2 cellular contexts compared by ENCODE assay signal in the genomic region with DNA sequence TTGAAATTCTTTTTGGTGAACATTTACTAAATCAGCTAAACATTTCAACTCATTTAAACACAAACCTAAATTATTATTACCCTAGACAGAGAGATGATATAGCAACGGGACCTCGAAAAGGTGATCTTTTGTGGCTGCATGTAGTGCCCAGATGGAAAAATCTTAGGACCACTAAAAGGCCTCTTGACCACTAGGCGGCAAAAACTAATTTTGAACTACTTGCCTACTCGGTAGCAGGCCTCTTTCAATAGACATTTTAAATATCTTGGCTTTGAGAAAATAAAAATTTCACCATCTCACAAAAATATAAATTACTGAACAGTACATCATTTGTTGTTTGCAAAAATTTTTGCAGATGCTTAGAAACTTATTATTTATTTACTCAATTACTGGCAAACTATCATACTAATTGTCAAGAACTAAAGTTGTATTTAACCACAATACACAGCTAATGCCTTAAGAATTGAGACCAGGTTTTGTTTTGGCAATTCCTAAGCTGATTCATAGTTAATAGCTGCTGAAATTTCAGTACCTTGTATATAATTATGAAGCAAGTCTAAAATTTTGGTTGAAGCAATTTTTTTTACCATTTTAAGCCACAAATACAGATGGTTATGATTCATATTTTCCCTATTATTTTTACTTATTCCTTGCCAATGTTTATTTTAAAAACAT.
TF ChIP-seq lines count a peak whose summit lies in the region.

No MANE protein-coding gene starts in this region.

TF ChIP-seq in HCT116, 20 proteins besides CTCF, POLR2A, EP300 and RAD21:
- TF ChIP-seq, protein P1, sequence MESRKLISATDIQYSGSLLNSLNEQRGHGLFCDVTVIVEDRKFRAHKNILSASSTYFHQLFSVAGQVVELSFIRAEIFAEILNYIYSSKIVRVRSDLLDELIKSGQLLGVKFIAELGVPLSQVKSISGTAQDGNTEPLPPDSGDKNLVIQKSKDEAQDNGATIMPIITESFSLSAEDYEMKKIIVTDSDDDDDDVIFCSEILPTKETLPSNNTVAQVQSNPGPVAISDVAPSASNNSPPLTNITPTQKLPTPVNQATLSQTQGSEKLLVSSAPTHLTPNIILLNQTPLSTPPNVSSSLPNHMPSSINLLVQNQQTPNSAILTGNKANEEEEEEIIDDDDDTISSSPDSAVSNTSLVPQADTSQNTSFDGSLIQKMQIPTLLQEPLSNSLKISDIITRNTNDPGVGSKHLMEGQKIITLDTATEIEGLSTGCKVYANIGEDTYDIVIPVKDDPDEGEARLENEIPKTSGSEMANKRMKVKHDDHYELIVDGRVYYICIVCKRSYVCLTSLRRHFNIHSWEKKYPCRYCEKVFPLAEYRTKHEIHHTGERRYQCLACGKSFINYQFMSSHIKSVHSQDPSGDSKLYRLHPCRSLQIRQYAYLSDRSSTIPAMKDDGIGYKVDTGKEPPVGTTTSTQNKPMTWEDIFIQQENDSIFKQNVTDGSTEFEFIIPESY (IDR thresholded peaks at IDR 0.05; ENCODE audit: extremely low read depth, insufficient replicate concordance, low read length) = no peak
- TF ChIP-seq JUND (IDR thresholded peaks at IDR 0.05) = no peak
- TF ChIP-seq CEBPB (IDR thresholded peaks at IDR 0.05; ENCODE audit: low read depth) = no peak
- no peak for TF ChIP-seq YY1 (IDR thresholded peaks at IDR 0.05; ENCODE audit: extremely low read depth, insufficient replicate concordance, low read depth, low read length)
- TF ChIP-seq, protein P2, sequence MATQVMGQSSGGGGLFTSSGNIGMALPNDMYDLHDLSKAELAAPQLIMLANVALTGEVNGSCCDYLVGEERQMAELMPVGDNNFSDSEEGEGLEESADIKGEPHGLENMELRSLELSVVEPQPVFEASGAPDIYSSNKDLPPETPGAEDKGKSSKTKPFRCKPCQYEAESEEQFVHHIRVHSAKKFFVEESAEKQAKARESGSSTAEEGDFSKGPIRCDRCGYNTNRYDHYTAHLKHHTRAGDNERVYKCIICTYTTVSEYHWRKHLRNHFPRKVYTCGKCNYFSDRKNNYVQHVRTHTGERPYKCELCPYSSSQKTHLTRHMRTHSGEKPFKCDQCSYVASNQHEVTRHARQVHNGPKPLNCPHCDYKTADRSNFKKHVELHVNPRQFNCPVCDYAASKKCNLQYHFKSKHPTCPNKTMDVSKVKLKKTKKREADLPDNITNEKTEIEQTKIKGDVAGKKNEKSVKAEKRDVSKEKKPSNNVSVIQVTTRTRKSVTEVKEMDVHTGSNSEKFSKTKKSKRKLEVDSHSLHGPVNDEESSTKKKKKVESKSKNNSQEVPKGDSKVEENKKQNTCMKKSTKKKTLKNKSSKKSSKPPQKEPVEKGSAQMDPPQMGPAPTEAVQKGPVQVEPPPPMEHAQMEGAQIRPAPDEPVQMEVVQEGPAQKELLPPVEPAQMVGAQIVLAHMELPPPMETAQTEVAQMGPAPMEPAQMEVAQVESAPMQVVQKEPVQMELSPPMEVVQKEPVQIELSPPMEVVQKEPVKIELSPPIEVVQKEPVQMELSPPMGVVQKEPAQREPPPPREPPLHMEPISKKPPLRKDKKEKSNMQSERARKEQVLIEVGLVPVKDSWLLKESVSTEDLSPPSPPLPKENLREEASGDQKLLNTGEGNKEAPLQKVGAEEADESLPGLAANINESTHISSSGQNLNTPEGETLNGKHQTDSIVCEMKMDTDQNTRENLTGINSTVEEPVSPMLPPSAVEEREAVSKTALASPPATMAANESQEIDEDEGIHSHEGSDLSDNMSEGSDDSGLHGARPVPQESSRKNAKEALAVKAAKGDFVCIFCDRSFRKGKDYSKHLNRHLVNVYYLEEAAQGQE (IDR thresholded peaks at IDR 0.05; ENCODE audit: low read depth) = no peak
- no peak for TF ChIP-seq SP1 (IDR thresholded peaks at IDR 0.05; ENCODE audit: low read depth)
- TF ChIP-seq, protein P3, sequence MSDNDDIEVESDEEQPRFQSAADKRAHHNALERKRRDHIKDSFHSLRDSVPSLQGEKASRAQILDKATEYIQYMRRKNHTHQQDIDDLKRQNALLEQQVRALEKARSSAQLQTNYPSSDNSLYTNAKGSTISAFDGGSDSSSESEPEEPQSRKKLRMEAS (IDR thresholded peaks at IDR 0.05) = no peak
- no peak for TF ChIP-seq ZFX (IDR thresholded peaks at IDR 0.05)

TF ChIP-seq in GM12878, 131 proteins besides CTCF, POLR2A, EP300 and RAD21:
- TF ChIP-seq GABPA (IDR thresholded peaks at IDR 0.05; ENCODE audit: low read depth) = no peak
- TF ChIP-seq KDM1A (IDR thresholded peaks at IDR 0.05; ENCODE audit: borderline replicate concordance) = no peak
- no peak for TF ChIP-seq FOXK2 (IDR thresholded peaks at IDR 0.05)
- no peak for TF ChIP-seq IRF4 (IDR thresholded peaks at IDR 0.05; ENCODE audit: low read depth, low read length)
- TF ChIP-seq, protein P4, sequence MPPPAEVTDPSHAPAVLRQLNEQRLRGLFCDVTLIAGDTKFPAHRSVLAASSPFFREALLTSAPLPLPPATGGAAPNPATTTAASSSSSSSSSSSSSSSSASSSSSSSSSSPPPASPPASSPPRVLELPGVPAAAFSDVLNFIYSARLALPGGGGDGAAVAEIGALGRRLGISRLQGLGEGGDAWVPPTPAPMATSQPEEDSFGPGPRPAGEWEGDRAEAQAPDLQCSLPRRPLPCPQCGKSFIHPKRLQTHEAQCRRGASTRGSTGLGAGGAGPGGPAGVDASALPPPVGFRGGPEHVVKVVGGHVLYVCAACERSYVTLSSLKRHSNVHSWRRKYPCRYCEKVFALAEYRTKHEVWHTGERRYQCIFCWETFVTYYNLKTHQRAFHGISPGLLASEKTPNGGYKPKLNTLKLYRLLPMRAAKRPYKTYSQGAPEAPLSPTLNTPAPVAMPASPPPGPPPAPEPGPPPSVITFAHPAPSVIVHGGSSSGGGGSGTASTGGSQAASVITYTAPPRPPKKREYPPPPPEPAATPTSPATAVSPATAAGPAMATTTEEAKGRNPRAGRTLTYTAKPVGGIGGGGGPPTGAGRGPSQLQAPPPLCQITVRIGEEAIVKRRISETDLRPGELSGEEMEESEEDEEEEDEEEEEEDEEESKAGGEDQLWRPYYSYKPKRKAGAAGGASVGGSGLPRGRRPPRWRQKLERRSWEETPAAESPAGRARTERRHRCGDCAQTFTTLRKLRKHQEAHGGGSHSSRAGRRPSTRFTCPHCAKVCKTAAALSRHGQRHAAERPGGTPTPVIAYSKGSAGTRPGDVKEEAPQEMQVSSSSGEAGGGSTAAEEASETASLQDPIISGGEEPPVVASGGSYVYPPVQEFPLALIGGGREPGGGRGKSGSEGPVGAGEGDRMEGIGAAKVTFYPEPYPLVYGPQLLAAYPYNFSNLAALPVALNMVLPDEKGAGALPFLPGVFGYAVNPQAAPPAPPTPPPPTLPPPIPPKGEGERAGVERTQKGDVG (CRISPR knock-in tag; IDR thresholded peaks at IDR 0.05) = no peak
- TF ChIP-seq, protein P5, sequence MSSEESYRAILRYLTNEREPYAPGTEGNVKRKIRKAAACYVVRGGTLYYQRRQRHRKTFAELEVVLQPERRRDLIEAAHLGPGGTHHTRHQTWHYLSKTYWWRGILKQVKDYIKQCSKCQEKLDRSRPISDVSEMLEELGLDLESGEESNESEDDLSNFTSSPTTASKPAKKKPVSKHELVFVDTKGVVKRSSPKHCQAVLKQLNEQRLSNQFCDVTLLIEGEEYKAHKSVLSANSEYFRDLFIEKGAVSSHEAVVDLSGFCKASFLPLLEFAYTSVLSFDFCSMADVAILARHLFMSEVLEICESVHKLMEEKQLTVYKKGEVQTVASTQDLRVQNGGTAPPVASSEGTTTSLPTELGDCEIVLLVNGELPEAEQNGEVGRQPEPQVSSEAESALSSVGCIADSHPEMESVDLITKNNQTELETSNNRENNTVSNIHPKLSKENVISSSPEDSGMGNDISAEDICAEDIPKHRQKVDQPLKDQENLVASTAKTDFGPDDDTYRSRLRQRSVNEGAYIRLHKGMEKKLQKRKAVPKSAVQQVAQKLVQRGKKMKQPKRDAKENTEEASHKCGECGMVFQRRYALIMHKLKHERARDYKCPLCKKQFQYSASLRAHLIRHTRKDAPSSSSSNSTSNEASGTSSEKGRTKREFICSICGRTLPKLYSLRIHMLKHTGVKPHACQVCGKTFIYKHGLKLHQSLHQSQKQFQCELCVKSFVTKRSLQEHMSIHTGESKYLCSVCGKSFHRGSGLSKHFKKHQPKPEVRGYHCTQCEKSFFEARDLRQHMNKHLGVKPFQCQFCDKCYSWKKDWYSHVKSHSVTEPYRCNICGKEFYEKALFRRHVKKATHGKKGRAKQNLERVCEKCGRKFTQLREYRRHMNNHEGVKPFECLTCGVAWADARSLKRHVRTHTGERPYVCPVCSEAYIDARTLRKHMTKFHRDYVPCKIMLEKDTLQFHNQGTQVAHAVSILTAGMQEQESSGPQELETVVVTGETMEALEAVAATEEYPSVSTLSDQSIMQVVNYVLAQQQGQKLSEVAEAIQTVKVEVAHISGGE (CRISPR knock-in tag; IDR thresholded peaks at IDR 0.05) = no peak
- TF ChIP-seq RBBP5 (conservative IDR thresholded peaks at IDR 0.05) = no peak
- no peak for TF ChIP-seq SPI1 (IDR thresholded peaks at IDR 0.05; ENCODE audit: borderline replicate concordance, insufficient read depth, low read depth, low read length)
- no peak for TF ChIP-seq MXI1 (IDR thresholded peaks at IDR 0.05; ENCODE audit: low read depth, low read length)
- TF ChIP-seq, protein P6, sequence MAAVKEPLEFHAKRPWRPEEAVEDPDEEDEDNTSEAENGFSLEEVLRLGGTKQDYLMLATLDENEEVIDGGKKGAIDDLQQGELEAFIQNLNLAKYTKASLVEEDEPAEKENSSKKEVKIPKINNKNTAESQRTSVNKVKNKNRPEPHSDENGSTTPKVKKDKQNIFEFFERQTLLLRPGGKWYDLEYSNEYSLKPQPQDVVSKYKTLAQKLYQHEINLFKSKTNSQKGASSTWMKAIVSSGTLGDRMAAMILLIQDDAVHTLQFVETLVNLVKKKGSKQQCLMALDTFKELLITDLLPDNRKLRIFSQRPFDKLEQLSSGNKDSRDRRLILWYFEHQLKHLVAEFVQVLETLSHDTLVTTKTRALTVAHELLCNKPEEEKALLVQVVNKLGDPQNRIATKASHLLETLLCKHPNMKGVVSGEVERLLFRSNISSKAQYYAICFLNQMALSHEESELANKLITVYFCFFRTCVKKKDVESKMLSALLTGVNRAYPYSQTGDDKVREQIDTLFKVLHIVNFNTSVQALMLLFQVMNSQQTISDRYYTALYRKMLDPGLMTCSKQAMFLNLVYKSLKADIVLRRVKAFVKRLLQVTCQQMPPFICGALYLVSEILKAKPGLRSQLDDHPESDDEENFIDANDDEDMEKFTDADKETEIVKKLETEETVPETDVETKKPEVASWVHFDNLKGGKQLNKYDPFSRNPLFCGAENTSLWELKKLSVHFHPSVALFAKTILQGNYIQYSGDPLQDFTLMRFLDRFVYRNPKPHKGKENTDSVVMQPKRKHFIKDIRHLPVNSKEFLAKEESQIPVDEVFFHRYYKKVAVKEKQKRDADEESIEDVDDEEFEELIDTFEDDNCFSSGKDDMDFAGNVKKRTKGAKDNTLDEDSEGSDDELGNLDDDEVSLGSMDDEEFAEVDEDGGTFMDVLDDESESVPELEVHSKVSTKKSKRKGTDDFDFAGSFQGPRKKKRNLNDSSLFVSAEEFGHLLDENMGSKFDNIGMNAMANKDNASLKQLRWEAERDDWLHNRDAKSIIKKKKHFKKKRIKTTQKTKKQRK (IDR thresholded peaks at IDR 0.05; ENCODE audit: low read depth, low read length) = no peak
- no peak for TF ChIP-seq NR2C2 (IDR thresholded peaks at IDR 0.05; ENCODE audit: borderline replicate concordance, control insufficient read depth, insufficient read length, low read depth)
- TF ChIP-seq NFYA (IDR thresholded peaks at IDR 0.05; ENCODE audit: borderline replicate concordance, low read depth, low read length) = no peak
- no peak for TF ChIP-seq CHD2 (IDR thresholded peaks at IDR 0.05; ENCODE audit: borderline replicate concordance, low read depth, low read length)
- TF ChIP-seq RB1 (IDR thresholded peaks at IDR 0.05; ENCODE audit: borderline replicate concordance) = no peak
- no peak for TF ChIP-seq SIX5 (IDR thresholded peaks at IDR 0.05; ENCODE audit: low read depth, low read length, severe bottlenecking)
- TF ChIP-seq, protein P1 (IDR thresholded peaks at IDR 0.05) = no peak
- TF ChIP-seq, protein P3 (IDR thresholded peaks at IDR 0.05; ENCODE audit: low read depth, low read length) = no peak
- TF ChIP-seq POU2F2 (IDR thresholded peaks at IDR 0.05; ENCODE audit: borderline replicate concordance, low read depth, low read length) = no peak
- TF ChIP-seq, protein P7, sequence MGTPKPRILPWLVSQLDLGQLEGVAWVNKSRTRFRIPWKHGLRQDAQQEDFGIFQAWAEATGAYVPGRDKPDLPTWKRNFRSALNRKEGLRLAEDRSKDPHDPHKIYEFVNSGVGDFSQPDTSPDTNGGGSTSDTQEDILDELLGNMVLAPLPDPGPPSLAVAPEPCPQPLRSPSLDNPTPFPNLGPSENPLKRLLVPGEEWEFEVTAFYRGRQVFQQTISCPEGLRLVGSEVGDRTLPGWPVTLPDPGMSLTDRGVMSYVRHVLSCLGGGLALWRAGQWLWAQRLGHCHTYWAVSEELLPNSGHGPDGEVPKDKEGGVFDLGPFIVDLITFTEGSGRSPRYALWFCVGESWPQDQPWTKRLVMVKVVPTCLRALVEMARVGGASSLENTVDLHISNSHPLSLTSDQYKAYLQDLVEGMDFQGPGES (IDR thresholded peaks at IDR 0.05) = no peak
